In the genomic region with DNA sequence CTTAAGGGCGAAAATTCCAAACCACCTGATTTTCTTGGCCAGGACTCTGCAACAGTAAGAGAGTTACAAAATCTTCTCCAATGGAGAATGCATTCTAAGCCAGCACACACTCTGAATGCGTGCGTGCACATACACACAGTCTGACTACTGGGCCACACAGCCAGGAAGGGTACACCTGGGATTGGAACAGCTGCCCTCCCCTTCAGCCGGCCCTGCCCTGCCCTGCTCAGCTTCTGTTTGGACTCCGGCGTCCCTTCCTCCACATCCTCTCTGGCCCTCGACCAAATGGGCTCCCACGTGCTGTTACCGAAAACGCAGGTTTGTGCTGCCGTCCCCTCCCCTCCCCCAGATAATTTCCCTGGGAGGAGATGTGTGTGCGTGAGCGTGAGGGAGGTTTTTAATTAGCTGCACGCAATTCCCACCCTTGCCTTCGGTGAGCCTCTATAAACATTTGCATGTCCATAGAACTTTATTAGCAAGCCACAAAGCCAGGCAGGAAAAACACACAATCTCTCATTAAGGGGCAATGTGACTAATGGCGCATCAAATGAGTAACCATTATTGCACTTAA, we compare ENCODE assay signal across 1 cellular context.
A peak's percentile ranks its signal among the peaks of the same experiment; 100 is the strongest.
TF ChIP-seq lines count a peak whose summit lies in the region.

No MANE protein-coding gene starts in this region.

TF ChIP-seq in GM12878, 131 proteins besides CTCF, POLR2A, EP300 and RAD21:
- TF ChIP-seq ATF7 (IDR thresholded peaks at IDR 0.05; ENCODE audit: low read depth): no peak
- TF ChIP-seq, protein P1, sequence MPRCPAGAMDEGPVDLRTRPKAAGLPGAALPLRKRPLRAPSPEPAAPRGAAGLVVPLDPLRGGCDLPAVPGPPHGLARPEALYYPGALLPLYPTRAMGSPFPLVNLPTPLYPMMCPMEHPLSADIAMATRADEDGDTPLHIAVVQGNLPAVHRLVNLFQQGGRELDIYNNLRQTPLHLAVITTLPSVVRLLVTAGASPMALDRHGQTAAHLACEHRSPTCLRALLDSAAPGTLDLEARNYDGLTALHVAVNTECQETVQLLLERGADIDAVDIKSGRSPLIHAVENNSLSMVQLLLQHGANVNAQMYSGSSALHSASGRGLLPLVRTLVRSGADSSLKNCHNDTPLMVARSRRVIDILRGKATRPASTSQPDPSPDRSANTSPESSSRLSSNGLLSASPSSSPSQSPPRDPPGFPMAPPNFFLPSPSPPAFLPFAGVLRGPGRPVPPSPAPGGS (IDR thresholded peaks at IDR 0.05; ENCODE audit: borderline replicate concordance, insufficient read depth, low read depth, low read length, poor library complexity, severe bottlenecking): peak; percentile 19
